ENCODE assay signal across 8 cellular contexts in genomic region chr9:91420471-91421021, GRCh38. TPM values are rescaled to one million over a fixed set of nuclear protein-coding genes. Genes with fewer than 3 reads are reported as not detected.
DNase-seq lines count a peak whose midpoint lies in the region; ATAC-seq and TF ChIP-seq lines count a peak whose summit lies in the region.

No MANE protein-coding gene starts in this region.

- H3K27ac Mint-ChIP-seq in Calu3 (ENCODE audit: unreplicated experiment) (peak overlapping the region; percentile 93), progenitor cell of endocrine pancreas (peak overlapping the region; percentile 97)

- no peaks in the 10 kb centered on the region for H3K9me3 ChIP-seq in WERI-Rb-1 (ENCODE audit: severe bottlenecking)

- peak overlapping the region; percentile 67 for H3K27ac ChIP-seq in WERI-Rb-1

- intact Hi-C loops in Calu3 (cut with micrococcal nuclease; ENCODE audit: unreplicated experiment) (loop anchor here (5.0 to 10.0 kb wide), 2 partner anchors 66 to 223 kb away; no protein-coding TSS in a partner anchor), posterior vena cava (cut with DNase I) (loop anchor here (2.0 to 10.0 kb wide), 3 partner anchors 226 to 326 kb away; no protein-coding TSS in a partner anchor)

- H3K27me3 ChIP-seq in WERI-Rb-1 (ENCODE audit: insufficient read depth, low read depth, severe bottlenecking) = peaks cover 2% of the 10 kb centered on the region

- H3K4me1 Mint-ChIP-seq in Calu3 (ENCODE audit: low read depth, unreplicated experiment) (peaks cover 35% of the 10 kb centered on the region), progenitor cell of endocrine pancreas (ENCODE audit: low read depth) (peaks cover 44% of the 10 kb centered on the region)

- no peak for ATAC-seq in HG03095 (IDR thresholded peaks at IDR 0.05; ENCODE audit: unreplicated experiment)

- H3K9me3 Mint-ChIP-seq in Calu3 (ENCODE audit: low read depth, unreplicated experiment) (no peaks in the 10 kb centered on the region), progenitor cell of endocrine pancreas (ENCODE audit: low read depth) (no peaks in the 10 kb centered on the region)

- DNase-seq in Calu3 (no peak), WERI-Rb-1 (no peak), fibroblast of the aortic adventitia (ENCODE audit: low read depth) (peak; percentile 47), progenitor cell of endocrine pancreas (ENCODE audit: low spot score, unreplicated experiment) (no peak), NCI-H2227 (lab: John Stamatoyannopoulos, UW; ENCODE audit: unreplicated experiment) (no peak), NCI-H187 (lab: John Stamatoyannopoulos, UW) (no peak), posterior vena cava (ENCODE audit: low spot score) (no peak)

- no TSS peak for BruUV-seq in Calu3 (replicated peaks; lab: Mats Ljungman, UMichigan)

- H3K4me3 ChIP-seq in WERI-Rb-1 (ENCODE audit: low read depth, low read length) (peak overlapping the region; percentile 86), fibroblast of the aortic adventitia (ENCODE audit: low read depth, low read length) (peak overlapping the region; percentile 91)

- TF ChIP-seq CTCF in Calu3 (IDR thresholded peaks at IDR 0.05; ENCODE audit: unreplicated experiment) = no peak
- no peak for TF ChIP-seq CTCF in WERI-Rb-1 (IDR thresholded peaks at IDR 0.05; ENCODE audit: low read depth, low read length)
- no peak for TF ChIP-seq CTCF in fibroblast of the aortic adventitia (IDR thresholded peaks at IDR 0.05; ENCODE audit: insufficient read depth, low read length)
- no peak for TF ChIP-seq CTCF in progenitor cell of endocrine pancreas (IDR thresholded peaks at IDR 0.05; ENCODE audit: unreplicated experiment)

- CTCF ChIA-PET in Calu3 (lab: Charles Lee) = no interaction called here

- no peaks in the 10 kb centered on the region for H3K36me3 ChIP-seq in WERI-Rb-1

- no peaks in the 10 kb centered on the region for H3K27me3 Mint-ChIP-seq in Calu3 (ENCODE audit: unreplicated experiment)
- H3K27me3 Mint-ChIP-seq in progenitor cell of endocrine pancreas = peaks cover 11% of the 10 kb centered on the region

- H3K36me3 Mint-ChIP-seq in Calu3 (ENCODE audit: insufficient read depth, unreplicated experiment) = peaks cover 52% of the 10 kb centered on the region
- H3K36me3 Mint-ChIP-seq in progenitor cell of endocrine pancreas (ENCODE audit: insufficient read depth) = no peaks in the 10 kb centered on the region

- peak overlapping the region; percentile 96 for H3K4me3 Mint-ChIP-seq in Calu3 (ENCODE audit: low read depth, unreplicated experiment)
- H3K4me3 Mint-ChIP-seq in progenitor cell of endocrine pancreas (ENCODE audit: low read depth) = peak overlapping the region; percentile 94

RNA-seq across cellular contexts. Expression of gene NFIL3, which starts 3.1 kb away (rescaled TPM):
- 12.4 and 13.3 TPM in 2 replicates for total RNA-seq in Calu3 (2022)
- 18.8 and 21.4 TPM in 2 replicates for total RNA-seq in fibroblast of the aortic adventitia (ENCODE audit: low replicate concordance)
- total RNA-seq in progenitor cell of endocrine pancreas = 21.7 and 22.0 TPM in 2 replicates
- 10 to 100 TPM; 38.9 to 73.7 TPM for total RNA-seq in posterior vena cava

RNA-seq across cellular contexts. Expression of gene AUH, which starts 58.8 kb away (rescaled TPM):
- total RNA-seq in Calu3 (2022) (12.6 and 13.4 TPM in 2 replicates), fibroblast of the aortic adventitia (ENCODE audit: low replicate concordance) (19.6 and 69.4 TPM in 2 replicates), progenitor cell of endocrine pancreas (24.9 and 31.1 TPM in 2 replicates), posterior vena cava (10 to 100 TPM; 12.1 to 14.0 TPM)
